ENCODE assay signal across 1 cellular context in genomic region chr17:4301066-4301465, GRCh38.
TF ChIP-seq lines count a peak whose summit lies in the region.

No MANE protein-coding gene starts in this region.

TF ChIP-seq in GM23338, 12 proteins besides CTCF, POLR2A, EP300 and RAD21 (continued from another document):
- no peak for TF ChIP-seq ZNF462 (CRISPR knock-in tag; IDR thresholded peaks at IDR 0.05)
- no peak for TF ChIP-seq REST (IDR thresholded peaks at IDR 0.05; ENCODE audit: unreplicated experiment)
- no peak for TF ChIP-seq CREB1 (CRISPR knock-in tag; IDR thresholded peaks at IDR 0.05; ENCODE audit: low read depth)
- TF ChIP-seq ETS1 (IDR thresholded peaks at IDR 0.05), result no peak
- no peak for TF ChIP-seq ZNF114 (CRISPR knock-in tag; IDR thresholded peaks at IDR 0.05)
TF ChIP-seq in GM23338: peak in this region for 0.
